In the genomic region with DNA sequence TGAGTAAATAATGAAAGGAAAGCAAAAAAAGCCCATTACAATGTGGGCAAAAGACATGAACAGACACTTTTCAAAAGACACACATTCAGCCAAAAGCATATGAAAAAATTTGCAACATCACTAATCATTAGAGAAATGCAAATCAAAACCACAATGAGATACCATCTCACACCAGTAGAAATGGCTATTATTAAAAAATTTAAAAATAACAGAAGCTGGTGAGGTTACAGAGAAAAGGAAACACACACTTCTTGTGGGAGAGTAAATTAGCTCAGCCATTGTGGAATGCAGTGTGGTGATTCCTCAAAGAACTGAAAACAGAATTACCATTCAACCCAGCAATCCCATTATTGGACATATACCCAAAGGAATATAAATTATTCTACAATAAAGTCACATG, we compare ENCODE assay signal across 18 cellular contexts.
A peak's percentile ranks its signal among the peaks of the same experiment; 100 is the strongest.
DNase-seq lines count a peak whose midpoint lies in the region; ATAC-seq, FAIRE-seq and TF ChIP-seq lines count a peak whose summit lies in the region.
"Had no signal": no experiment of that assay in that cellular context is flagged by ENCODE, and none has a peak within 500 bp of the region (broad histone marks: within the 10 kb centered on the region; RNA-seq: fewer than 3 reads in every experiment).

No MANE protein-coding gene starts in this region.

- no peak overlapping the region for H3K9ac ChIP-seq in IMR-90 (ENCODE audit: low read depth, low read length)
- no peak overlapping the region for H3K9ac ChIP-seq in keratinocyte (ENCODE audit: control insufficient read depth, extremely low read depth, insufficient read depth, low read length)
- H3K9ac ChIP-seq: BLaER1 treated with 17β-estradiol and CSF1 and Interleukin-3, amounts not matched to agents 10 nM and 100 nM had no signal

- no peaks in the 10 kb centered on the region for H3K9me2 ChIP-seq in PC-9 (ENCODE audit: insufficient read depth)

- no peaks in the 10 kb centered on the region for H3K79me1 ChIP-seq in IMR-90 (ENCODE audit: low read depth in 1 of 2, low read length in 2 of 2)

- H3K36me3 ChIP-seq in IMR-90 (ENCODE audit: control insufficient read depth, insufficient read depth, low read length) (no peaks in the 10 kb centered on the region), PC-9 (ENCODE audit: low read depth) (no peaks in the 10 kb centered on the region), keratinocyte (ENCODE audit: control insufficient read depth in 2 of 2, extremely low read depth in 1 of 2, insufficient read depth in 2 of 2, low read length in 2 of 2) (no peaks in the 10 kb centered on the region)
- H3K36me3 ChIP-seq: BLaER1 treated with 17β-estradiol and CSF1 and Interleukin-3, amounts not matched to agents 10 nM and 100 nM had no signal

- no peak overlapping the region for H2BK120ac ChIP-seq in IMR-90 (ENCODE audit: low read depth, low read length)

- TF ChIP-seq POLR2A in A549 (IDR thresholded peaks at IDR 0.05; ENCODE audit: low read length) = no peak
- TF ChIP-seq POLR2A in IMR-90 (IDR thresholded peaks at IDR 0.05; ENCODE audit: low read depth, low read length) = no peak

- H3K4me1 ChIP-seq in A549 (peaks cover 50% of the 10 kb centered on the region), IMR-90 (ENCODE audit: control insufficient read depth, insufficient read depth, low read length) (peaks cover 18% of the 10 kb centered on the region), PC-9 (replicated peaks; ENCODE audit: insufficient read depth) (peaks cover 81% of the 10 kb centered on the region), keratinocyte (ENCODE audit: control insufficient read depth, extremely low read depth, insufficient read depth, low read length) (peaks cover 46% of the 10 kb centered on the region)

- H4K91ac ChIP-seq in IMR-90 (ENCODE audit: insufficient read depth, low read depth, low read length) = no peak overlapping the region

- no peak overlapping the region for H2BK15ac ChIP-seq in IMR-90 (ENCODE audit: low read depth, low read length)

- TF ChIP-seq RAD21 in A549 (conservative IDR thresholded peaks at IDR 0.05 in 1 of 2, IDR thresholded peaks at IDR 0.05 in 1 of 2) (no peak), IMR-90 (IDR thresholded peaks at IDR 0.05; ENCODE audit: low read length) (no peak)

- DNase-seq in A549 (ENCODE audit: low read depth in 1 of 2, low spot score in 1 of 2) (no peak), IMR-90 (no peak), PC-9 (no peak), keratinocyte (ENCODE audit: low read depth, low spot score) (no peak), NCI-H1092 (lab: John Stamatoyannopoulos, UW) (no peak), NCI-H1048 (lab: John Stamatoyannopoulos, UW) (no peak), NCI-H69 (lab: John Stamatoyannopoulos, UW) (no peak)
- DNase-seq: ACHN; Calu3; CD4-positive, CD25-positive, alpha-beta regulatory T cell; DMS 273 treated with DMSO at 0.1 percent for 48 hours; HCEC 1CT had no signal

- H3K79me2 ChIP-seq in PC-9 (ENCODE audit: low read depth) = no peaks in the 10 kb centered on the region
- no peaks in the 10 kb centered on the region for H3K79me2 ChIP-seq in keratinocyte (ENCODE audit: control insufficient read depth, insufficient read depth, low read length)

- dilution Hi-C loops in IMR-90 (cut with HindIII; ENCODE audit: low sequenced_read_pairs, unreplicated experiment) (no loop called here), keratinocyte (cut with MboI; ENCODE audit: extremely low pct_ligation_motif_present, low sequenced_read_pairs) (no loop called here)

- peak overlapping the region; percentile 56 to 88; a peak in 5 of 6 replicates for H3K27ac ChIP-seq in A549
- H3K27ac ChIP-seq in IMR-90 (ENCODE audit: insufficient read depth, low read length) = no peak overlapping the region
- H3K27ac ChIP-seq in PC-9 = peak overlapping the region; percentile 91
- H3K27ac ChIP-seq in keratinocyte (ENCODE audit: control insufficient read depth, insufficient read depth, low read length) = peak overlapping the region; percentile 45
- H3K27ac ChIP-seq: 22Rv1; BLaER1 treated with 17β-estradiol and CSF1 and Interleukin-3, amounts not matched to agents 10 nM and 100 nM had no signal

- H2BK20ac ChIP-seq in IMR-90 (ENCODE audit: low read depth, low read length) = no peak overlapping the region

- H3K4me3 ChIP-seq in A549 (no peak overlapping the region), IMR-90 (ENCODE audit: insufficient read depth, low read depth, low read length) (no peak overlapping the region), PC-9 (no peak overlapping the region), keratinocyte (ENCODE audit: control insufficient read depth in 2 of 3, extremely low read depth in 1 of 3, insufficient read depth in 2 of 3, low read depth in 1 of 3, low read length in 3 of 3) (no peak overlapping the region)
- H3K4me3 ChIP-seq: BLaER1 treated with 17β-estradiol and CSF1 and Interleukin-3, amounts not matched to agents 10 nM and 100 nM; GM12878 had no signal

- no peak overlapping the region; the same call in 1 of the 2 replicates for H3K18ac ChIP-seq in IMR-90 (ENCODE audit: low read depth, low read length)

- H3K23ac ChIP-seq in IMR-90 (ENCODE audit: low read depth, low read length) = no peak overlapping the region

- H3K4ac ChIP-seq in IMR-90 (ENCODE audit: low read depth, low read length) = no peak overlapping the region

- H2BK5ac ChIP-seq in IMR-90 (ENCODE audit: low read depth, low read length, poor library complexity, severe bottlenecking) = peak overlapping the region; percentile 98

- H3K4me2 ChIP-seq in A549 (no peak overlapping the region), IMR-90 (ENCODE audit: low read depth, low read length) (no peak overlapping the region), PC-9 (no peak overlapping the region), keratinocyte (ENCODE audit: control insufficient read depth, extremely low read depth, insufficient read depth, low read depth, low read length) (no peak overlapping the region)
- H3K4me2 ChIP-seq: BLaER1 treated with 17β-estradiol and CSF1 and Interleukin-3, amounts not matched to agents 10 nM and 100 nM had no signal

- TF ChIP-seq CTCF in A549 (IDR thresholded peaks at IDR 0.05) = no peak
- TF ChIP-seq CTCF in IMR-90 (conservative IDR thresholded peaks at IDR 0.05; ENCODE audit: low read depth, low read length) = no peak
- no peak for TF ChIP-seq CTCF in PC-9 (conservative IDR thresholded peaks at IDR 0.05)
- TF ChIP-seq CTCF in keratinocyte (optimal IDR thresholded peaks at IDR 0.05 in 1 of 3, IDR thresholded peaks at IDR 0.05 in 1 of 3, conservative IDR thresholded peaks at IDR 0.05 in 1 of 3; ENCODE audit: extremely low read depth in 1 of 3, insufficient read depth in 2 of 3, low read length in 3 of 3) = no peak

- H3K9me3 ChIP-seq in A549 (peaks cover 8% of the 10 kb centered on the region; the same call in 2 of the 3 replicates), IMR-90 (ENCODE audit: control insufficient read depth, insufficient read depth, low read length) (no peaks in the 10 kb centered on the region), PC-9 (ENCODE audit: insufficient read depth, low read depth) (peaks cover 11% of the 10 kb centered on the region; the same call in 1 of the 2 replicates), keratinocyte (ENCODE audit: control insufficient read depth, low read depth, low read length) (no peaks in the 10 kb centered on the region)
- H3K9me3 ChIP-seq: BLaER1 treated with 17β-estradiol and CSF1 and Interleukin-3, amounts not matched to agents 10 nM and 100 nM had no signal

- H4K20me1 ChIP-seq in IMR-90 (ENCODE audit: insufficient read depth, low read length) (no peaks in the 10 kb centered on the region), PC-9 (ENCODE audit: insufficient read depth) (no peaks in the 10 kb centered on the region), keratinocyte (ENCODE audit: control insufficient read depth, extremely low read depth, insufficient read depth, low read length) (no peaks in the 10 kb centered on the region)
- H4K20me1 ChIP-seq: BLaER1 treated with 17β-estradiol and CSF1 and Interleukin-3, amounts not matched to agents 10 nM and 100 nM had no signal

- H3K27me3 ChIP-seq in IMR-90 (ENCODE audit: control insufficient read depth, insufficient read depth, low read length) = no peaks in the 10 kb centered on the region
- no peaks in the 10 kb centered on the region for H3K27me3 ChIP-seq in PC-9 (ENCODE audit: insufficient read depth, low read depth)
- no peaks in the 10 kb centered on the region for H3K27me3 ChIP-seq in keratinocyte (ENCODE audit: control insufficient read depth, extremely low read depth, insufficient read depth, low read length)
- H3K27me3 ChIP-seq: BLaER1 treated with 17β-estradiol and CSF1 and Interleukin-3, amounts not matched to agents 10 nM and 100 nM had no signal

- H3K9me1 ChIP-seq in IMR-90 (ENCODE audit: insufficient read depth, low read length) = no peaks in the 10 kb centered on the region
- H3K9me1 ChIP-seq in keratinocyte (ENCODE audit: control insufficient read depth, extremely low read depth, insufficient read depth, low read length) = no peaks in the 10 kb centered on the region

- no peak for FAIRE-seq in A549 (lab: Jason Lieb, UNC)
- FAIRE-seq in keratinocyte (lab: Jason Lieb, UNC) = no peak
- FAIRE-seq: GM12878, HepG2, HTR-8/SVneo had no signal

- H2AFZ ChIP-seq in IMR-90 (replicated peaks; ENCODE audit: low read length, poor library complexity) = no peak overlapping the region
- no peak overlapping the region for H2AFZ ChIP-seq in PC-9
- no peak overlapping the region for H2AFZ ChIP-seq in keratinocyte (ENCODE audit: control insufficient read depth, low read length)

- H4K5ac ChIP-seq in IMR-90 (ENCODE audit: low read depth, low read length) = no peak overlapping the region

- H4K8ac ChIP-seq in IMR-90 (ENCODE audit: low read depth in 2 of 2, low read length in 2 of 2) = no peak overlapping the region

- H3F3A ChIP-seq in PC-9 (ENCODE audit: insufficient read depth, low read depth) = peaks cover 52% of the 10 kb centered on the region

- POLR2A ChIA-PET in A549 (lab: Yijun Ruan, JAX) (no interaction called here), IMR-90 (lab: Charles Lee; ENCODE audit: unreplicated experiment) (interaction anchor here (0.6 kb wide), 1 partner anchor 19 kb away, joined by 3 read pairs; no protein-coding TSS in a partner anchor), PC-9 (lab: Charles Lee; ENCODE audit: unreplicated experiment) (no interaction called here)

- no TSS peak for BruUV-seq in IMR-90 (replicated peaks; lab: Mats Ljungman, UMichigan)
- no TSS peak for BruUV-seq in PC-9 (replicated peaks; lab: Mats Ljungman, UMichigan)

- TF ChIP-seq EP300 in A549 (IDR thresholded peaks at IDR 0.05) = no peak

- in situ Hi-C loops in IMR-90 (cut with MboI; ENCODE audit: low sequenced_read_pairs) = no loop called here

- H2AK9ac ChIP-seq in IMR-90 (replicated peaks; ENCODE audit: low read depth, low read length, poor library complexity) = no peak overlapping the region

- no peak overlapping the region for H2AK5ac ChIP-seq in IMR-90 (ENCODE audit: low read depth, low read length)

- CTCF ChIA-PET in A549 (lab: Yijun Ruan, JAX) = interaction anchor here (0.7 kb wide), 1 partner anchor 10 kb away, joined by 3 read pairs; no protein-coding TSS in a partner anchor
- CTCF ChIA-PET in IMR-90 (lab: Yijun Ruan, JAX) = interaction anchor here (0.7 kb wide), 1 partner anchor 68 kb away, joined by 3 read pairs; no protein-coding TSS in a partner anchor
- CTCF ChIA-PET in PC-9 (lab: Charles Lee) = no interaction called here

- intact Hi-C loops in IMR-90 (cut with micrococcal nuclease) = loop anchor here (10.0 kb wide), 1 partner anchor 99 kb away; no protein-coding TSS in a partner anchor
- intact Hi-C loops in PC-9 (cut with micrococcal nuclease; ENCODE audit: unreplicated experiment) = loop anchor here (10.0 kb wide), 1 partner anchor 49 kb away; no protein-coding TSS in a partner anchor

- ATAC-seq in A549 (no peak), IMR-90 (ENCODE audit: low read depth) (no peak), GM18498 (IDR thresholded peaks at IDR 0.05; ENCODE audit: unreplicated experiment) (no peak)
- ATAC-seq: GM12878, HepG2 had no signal

- H3K56ac ChIP-seq in IMR-90 (ENCODE audit: extremely low read depth, insufficient read depth, low read length) = no peak overlapping the region

- H3K14ac ChIP-seq in IMR-90 (replicated peaks; ENCODE audit: low read depth, low read length) = no peak overlapping the region
